Comparison of ENCODE assay signal across 35 cellular contexts in genomic region chr4:68518889-68519288, GRCh38. TPM values are rescaled to one million over a fixed set of nuclear protein-coding genes. Genes with fewer than 3 reads are reported as not detected.
"Had no signal": no experiment of that assay in that cellular context is flagged by ENCODE, and none has a peak within 500 bp of the region (broad histone marks: within the 10 kb centered on the region; RNA-seq: fewer than 3 reads in every experiment).

No MANE protein-coding gene starts in this region.

- ATAC-seq: activated CD8-positive, alpha-beta memory T cell treated with anti-CD3 and anti-CD28 coated beads, Interleukin-2, amount 10 ng/mL, durations not matched to agents 7 days and 5 days; activated CD8-positive, alpha-beta T cell treated with anti-CD3 and anti-CD28 coated beads, Interleukin-2, amount 10 ng/mL, durations not matched to agents 7 days and 5 days; activated naive CD4-positive, alpha-beta T cell treated with anti-CD3 and anti-CD28 coated beads, Interleukin-2, amount 50 U/mL, for 72 hours; heart left ventricle; T-helper 17 cell; WTC11 had no signal

- H3K27me3 ChIP-seq: ascending aorta, breast epithelium, cardiac muscle cell, colonic mucosa, esophagus squamous epithelium, heart left ventricle had no signal

- H3K27ac Mint-ChIP-seq: activated CD4-positive, alpha-beta memory T cell treated with anti-CD3 and anti-CD28 coated beads for 36 hours; activated CD4-positive, alpha-beta T cell treated with anti-CD3 and anti-CD28 coated beads, Interleukin-2, amount 10 ng/mL, durations not matched to agents 24 days and 14 days; activated CD8-positive, alpha-beta memory T cell treated with anti-CD3 and anti-CD28 coated beads, Interleukin-2, amount 10 ng/mL, durations not matched to agents 7 days and 5 days; activated CD8-positive, alpha-beta T cell treated with anti-CD3 and anti-CD28 coated beads, Interleukin-2, amount 10 ng/mL, durations not matched to agents 7 days and 5 days; activated naive CD4-positive, alpha-beta T cell treated with anti-CD3 and anti-CD28 coated beads, Interleukin-2, amount 10 ng/mL, durations not matched to agents 7 days and 5 days; activated naive CD4-positive, alpha-beta T cell treated with anti-CD3 and anti-CD28 coated beads, Interleukin-2, amount 50 U/mL, for 72 hours; activated naive CD8-positive, alpha-beta T cell treated with anti-CD3 and anti-CD28 coated beads, Interleukin-2, amount 10 ng/mL, durations not matched to agents 7 days and 5 days; activated T-helper 1 cell treated with anti-CD3 and anti-CD28 coated beads, Interleukin-12 subunit alpha, Interleukin-12 subunit beta, Interleukin-2, Interleukin-4 antibody, amounts not matched to agents 30 ng/mL and 10 ng/mL and 1 ng/mL, durations not matched to agents 14 hours and 24 hours and 36 hours; activated T-helper 2 cell treated with anti-CD3 and anti-CD28 coated beads, Interferon-gamma antibody, Interleukin-2, Interleukin-4, amounts not matched to agents 10 μg/mL and 5 μg/mL and 100 μg/mL, durations not matched to agents 14 hours and 24 hours and 36 hours; brain; T-helper 17 cell; T-helper 2 cell treated with Interferon-gamma antibody and Interleukin-4, amounts not matched to agents 5 μg/mL and 100 μg/mL, for 36 hours; WTC11 had no signal

- H3K36me3 ChIP-seq: ascending aorta, breast epithelium, cardiac muscle cell, colonic mucosa, esophagus squamous epithelium, heart left ventricle had no signal

- H3K4me1 ChIP-seq: ascending aorta, breast epithelium, colonic mucosa, esophagus squamous epithelium, heart left ventricle had no signal

- H3K9me3 ChIP-seq: ascending aorta, breast epithelium, colonic mucosa, esophagus squamous epithelium had no signal

- H3K9me3 Mint-ChIP-seq: activated CD4-positive, alpha-beta memory T cell treated with anti-CD3 and anti-CD28 coated beads for 36 hours; activated CD4-positive, alpha-beta T cell treated with anti-CD3 and anti-CD28 coated beads, Interleukin-2, amount 10 ng/mL, durations not matched to agents 24 days and 14 days; activated naive CD4-positive, alpha-beta T cell treated with anti-CD3 and anti-CD28 coated beads, Interleukin-2, amount 10 ng/mL, durations not matched to agents 7 days and 5 days; activated naive CD4-positive, alpha-beta T cell treated with anti-CD3 and anti-CD28 coated beads, Interleukin-2, amount 50 U/mL, for 72 hours; activated naive CD8-positive, alpha-beta T cell treated with anti-CD3 and anti-CD28 coated beads, Interleukin-2, amount 10 ng/mL, durations not matched to agents 7 days and 5 days; activated T-helper 1 cell treated with anti-CD3 and anti-CD28 coated beads, Interleukin-12 subunit alpha, Interleukin-12 subunit beta, Interleukin-2, Interleukin-4 antibody, amounts not matched to agents 30 ng/mL and 10 ng/mL and 1 ng/mL, durations not matched to agents 14 hours and 24 hours and 36 hours; activated T-helper 2 cell treated with anti-CD3 and anti-CD28 coated beads, Interferon-gamma antibody, Interleukin-2, Interleukin-4, amounts not matched to agents 10 μg/mL and 5 μg/mL and 100 μg/mL, durations not matched to agents 14 hours and 24 hours and 36 hours; brain; T-helper 2 cell treated with Interferon-gamma antibody and Interleukin-4, amounts not matched to agents 5 μg/mL and 100 μg/mL, for 36 hours; WTC11 had no signal

- H3K27ac ChIP-seq: ascending aorta, breast epithelium, cardiac muscle cell, colonic mucosa, epithelial cell of prostate, esophagus squamous epithelium, heart left ventricle had no signal

- H3K4me1 Mint-ChIP-seq: activated CD4-positive, alpha-beta T cell treated with anti-CD3 and anti-CD28 coated beads, Interleukin-2, amount 10 ng/mL, durations not matched to agents 24 days and 14 days; activated CD8-positive, alpha-beta memory T cell treated with anti-CD3 and anti-CD28 coated beads, Interleukin-2, amount 10 ng/mL, durations not matched to agents 7 days and 5 days; activated naive CD4-positive, alpha-beta T cell treated with anti-CD3 and anti-CD28 coated beads, Interleukin-2, amount 10 ng/mL, durations not matched to agents 7 days and 5 days; activated naive CD8-positive, alpha-beta T cell treated with anti-CD3 and anti-CD28 coated beads, Interleukin-2, amount 10 ng/mL, durations not matched to agents 7 days and 5 days; brain; T-helper 17 cell; WTC11 had no signal

- H3K27me3 Mint-ChIP-seq: activated CD4-positive, alpha-beta T cell treated with anti-CD3 and anti-CD28 coated beads, Interleukin-2, amount 10 ng/mL, durations not matched to agents 24 days and 14 days; activated CD8-positive, alpha-beta memory T cell treated with anti-CD3 and anti-CD28 coated beads, Interleukin-2, amount 10 ng/mL, durations not matched to agents 7 days and 5 days; activated naive CD4-positive, alpha-beta T cell treated with anti-CD3 and anti-CD28 coated beads, Interleukin-2, amount 10 ng/mL, durations not matched to agents 7 days and 5 days; activated naive CD8-positive, alpha-beta T cell treated with anti-CD3 and anti-CD28 coated beads, Interleukin-2, amount 10 ng/mL, durations not matched to agents 7 days and 5 days; brain had no signal

- H3K4me3 ChIP-seq: ascending aorta, breast epithelium, cardiac muscle cell, colonic mucosa, esophagus squamous epithelium, heart left ventricle had no signal

- DNase-seq: activated CD4-positive, alpha-beta memory T cell treated with anti-CD3 and anti-CD28 coated beads for 36 hours; activated CD4-positive, alpha-beta T cell treated with anti-CD3 and anti-CD28 coated beads, Interleukin-2, amount 10 ng/mL, durations not matched to agents 24 days and 14 days; activated CD8-positive, alpha-beta memory T cell treated with anti-CD3 and anti-CD28 coated beads, Interleukin-2, amount 10 ng/mL, durations not matched to agents 7 days and 5 days; activated CD8-positive, alpha-beta memory T cell treated with anti-CD3 and anti-CD28 coated beads, Interleukin-2, amount 50 U/mL, for 4 hours; activated CD8-positive, alpha-beta T cell treated with anti-CD3 and anti-CD28 coated beads, Interleukin-2, amount 10 ng/mL, durations not matched to agents 7 days and 5 days; activated effector memory CD4-positive, alpha-beta T cell treated with anti-CD3 and anti-CD28 coated beads, Interleukin-2, amount 50 U/mL, for 16 hours; activated naive CD4-positive, alpha-beta T cell treated with anti-CD3 and anti-CD28 coated beads, Interleukin-2, amount 10 ng/mL, durations not matched to agents 7 days and 5 days; activated naive CD8-positive, alpha-beta T cell treated with anti-CD3 and anti-CD28 coated beads, Interleukin-2, amount 10 ng/mL, durations not matched to agents 7 days and 5 days; activated T-cell treated with anti-CD3 and anti-CD28 coated beads, Interleukin-2, amount 50 U/mL, for 1 hour; activated T-cell treated with anti-CD3 and anti-CD28 coated beads, Interleukin-2, amount 50 U/mL, for 48 hours; central memory CD4-positive, alpha-beta T cell; cerebellar nuclear complex; colonic mucosa; effector CD8-positive, alpha-beta T cell; esophagus squamous epithelium; heart left ventricle; T-helper 1 cell; T-helper 17 cell; T1000 had no signal

- H3K4me3 Mint-ChIP-seq: activated CD4-positive, alpha-beta memory T cell treated with anti-CD3 and anti-CD28 coated beads for 36 hours; activated CD4-positive, alpha-beta T cell treated with anti-CD3 and anti-CD28 coated beads, Interleukin-2, amount 10 ng/mL, durations not matched to agents 24 days and 14 days; activated CD8-positive, alpha-beta memory T cell treated with anti-CD3 and anti-CD28 coated beads, Interleukin-2, amount 10 ng/mL, durations not matched to agents 7 days and 5 days; activated CD8-positive, alpha-beta T cell treated with anti-CD3 and anti-CD28 coated beads, Interleukin-2, amount 10 ng/mL, durations not matched to agents 7 days and 5 days; activated naive CD4-positive, alpha-beta T cell treated with anti-CD3 and anti-CD28 coated beads, Interleukin-2, amount 10 ng/mL, durations not matched to agents 7 days and 5 days; activated naive CD8-positive, alpha-beta T cell treated with anti-CD3 and anti-CD28 coated beads, Interleukin-2, amount 10 ng/mL, durations not matched to agents 7 days and 5 days; activated T-helper 1 cell treated with anti-CD3 and anti-CD28 coated beads, Interleukin-12 subunit alpha, Interleukin-12 subunit beta, Interleukin-2, Interleukin-4 antibody, amounts not matched to agents 30 ng/mL and 10 ng/mL and 1 ng/mL, durations not matched to agents 14 hours and 24 hours and 36 hours; brain; T-helper 17 cell; T-helper 2 cell treated with Interferon-gamma antibody and Interleukin-4, amounts not matched to agents 5 μg/mL and 100 μg/mL, for 36 hours; WTC11 had no signal

- H3K36me3 Mint-ChIP-seq: activated CD4-positive, alpha-beta memory T cell treated with anti-CD3 and anti-CD28 coated beads for 36 hours; activated CD8-positive, alpha-beta memory T cell treated with anti-CD3 and anti-CD28 coated beads, Interleukin-2, amount 10 ng/mL, durations not matched to agents 7 days and 5 days; activated naive CD4-positive, alpha-beta T cell treated with anti-CD3 and anti-CD28 coated beads, Interleukin-2, amount 10 ng/mL, durations not matched to agents 7 days and 5 days; activated naive CD4-positive, alpha-beta T cell treated with anti-CD3 and anti-CD28 coated beads, Interleukin-2, amount 50 U/mL, for 72 hours; activated naive CD8-positive, alpha-beta T cell treated with anti-CD3 and anti-CD28 coated beads, Interleukin-2, amount 10 ng/mL, durations not matched to agents 7 days and 5 days; brain; WTC11 had no signal

RNA-seq across cellular contexts. Expression of gene UGT2B17, which starts 57.2 kb away (rescaled TPM):
- total RNA-seq: activated CD4-positive, alpha-beta memory T cell treated with anti-CD3 and anti-CD28 coated beads for 36 hours; activated CD4-positive, alpha-beta T cell treated with anti-CD3 and anti-CD28 coated beads, Interleukin-2, amount 10 ng/mL, durations not matched to agents 24 days and 14 days; activated CD8-positive, alpha-beta memory T cell treated with anti-CD3 and anti-CD28 coated beads for 36 hours; activated CD8-positive, alpha-beta memory T cell treated with anti-CD3 and anti-CD28 coated beads, Interleukin-2, amount 10 ng/mL, durations not matched to agents 7 days and 5 days; activated CD8-positive, alpha-beta T cell treated with anti-CD3 and anti-CD28 coated beads, Interleukin-2, amount 10 ng/mL, durations not matched to agents 7 days and 5 days; activated naive CD4-positive, alpha-beta T cell treated with anti-CD3 and anti-CD28 coated beads, Interleukin-2, amount 50 U/mL, for 72 hours; activated naive CD8-positive, alpha-beta T cell treated with anti-CD3 and anti-CD28 coated beads, Interleukin-2, amount 10 ng/mL, durations not matched to agents 7 days and 5 days; activated T-helper 1 cell treated with anti-CD3 and anti-CD28 coated beads, Interleukin-12 subunit alpha, Interleukin-12 subunit beta, Interleukin-2, Interleukin-4 antibody, amounts not matched to agents 30 ng/mL and 10 ng/mL and 1 ng/mL, durations not matched to agents 14 hours and 24 hours and 36 hours; activated T-helper 2 cell treated with anti-CD3 and anti-CD28 coated beads, Interferon-gamma antibody, Interleukin-2, Interleukin-4, amounts not matched to agents 10 μg/mL and 5 μg/mL and 100 μg/mL, durations not matched to agents 14 hours and 24 hours and 36 hours; ascending aorta; cardiac muscle cell; dermis microvascular lymphatic vessel endothelial cell; endothelial cell of umbilical vein; esophagus squamous epithelium; fibroblast of lung; fibroblast of villous mesenchyme; frontal cortex; heart left ventricle; T-helper 17 cell; WTC11 had no signal
- polyA plus RNA-seq: cardiac muscle cell, endothelial cell of umbilical vein, fibroblast of lung had no signal
